ENCODE assay signal across 24 cellular contexts in genomic region chrY:21003059-21003458, GRCh38.
"Had no signal": no experiment of that assay in that cellular context is flagged by ENCODE, and none has a peak within 500 bp of the region (broad histone marks: within the 10 kb centered on the region; RNA-seq: fewer than 3 reads in every experiment).

No MANE protein-coding gene starts in this region.

- ATAC-seq: activated CD8-positive, alpha-beta memory T cell treated with anti-CD3 and anti-CD28 coated beads, Interleukin-2, amount 10 ng/mL, durations not matched to agents 7 days and 5 days; body of pancreas; Right ventricle myocardium inferior had no signal

- H3K36me3 Mint-ChIP-seq: activated CD8-positive, alpha-beta memory T cell treated with anti-CD3 and anti-CD28 coated beads, Interleukin-2, amount 10 ng/mL, durations not matched to agents 7 days and 5 days had no signal

- H3K9me3 Mint-ChIP-seq: activated B cell treated with CpG ODN at 0.5 μM for 24 hours; activated naive CD8-positive, alpha-beta T cell treated with anti-CD3 and anti-CD28 coated beads, Interleukin-2, amount 10 ng/mL, durations not matched to agents 7 days and 5 days had no signal

- H3K27ac Mint-ChIP-seq: activated B cell treated with CpG ODN at 0.5 μM for 24 hours; activated CD8-positive, alpha-beta memory T cell treated with anti-CD3 and anti-CD28 coated beads, Interleukin-2, amount 10 ng/mL, durations not matched to agents 7 days and 5 days; activated naive CD8-positive, alpha-beta T cell treated with anti-CD3 and anti-CD28 coated beads, Interleukin-2, amount 10 ng/mL, durations not matched to agents 7 days and 5 days had no signal

- H3K4me3 Mint-ChIP-seq: activated B cell treated with CpG ODN at 0.5 μM for 24 hours; activated CD8-positive, alpha-beta memory T cell treated with anti-CD3 and anti-CD28 coated beads, Interleukin-2, amount 10 ng/mL, durations not matched to agents 7 days and 5 days; activated naive CD8-positive, alpha-beta T cell treated with anti-CD3 and anti-CD28 coated beads, Interleukin-2, amount 10 ng/mL, durations not matched to agents 7 days and 5 days had no signal

- DNase-seq: activated B cell treated with CpG ODN at 0.5 μM for 24 hours; activated CD4-positive, CD25-positive, alpha-beta regulatory T cell treated with anti-CD3 and anti-CD28 coated beads, Interleukin-2, amount 50 U/mL, for 72 hours; activated CD8-positive, alpha-beta memory T cell treated with anti-CD3 and anti-CD28 coated beads, Interleukin-2, amount 10 ng/mL, durations not matched to agents 7 days and 5 days; activated CD8-positive, alpha-beta memory T cell treated with anti-CD3 and anti-CD28 coated beads, Interleukin-2, amount 50 U/mL, for 48 hours; activated effector memory CD4-positive, alpha-beta T cell treated with anti-CD3 and anti-CD28 coated beads, Interleukin-2, amount 50 U/mL, for 16 hours; activated naive CD4-positive, alpha-beta T cell treated with Interleukin-2 at 50 U/mL for 16 hours; activated naive CD8-positive, alpha-beta T cell treated with anti-CD3 and anti-CD28 coated beads, Interleukin-2, amount 10 ng/mL, durations not matched to agents 7 days and 5 days; activated T-cell treated with anti-CD3 and anti-CD28 coated beads, Interleukin-2, amount 50 U/mL, for 48 hours; adrenal gland; body of pancreas; MM.1S; MV-4-11; NCI-H1092; NCI-H1436 treated with DMSO at 0.1 percent for 48 hours; NCI-H1694 treated with DMSO at 0.1 percent for 48 hours; NCI-H2029; NCI-H345; NCI-H524 treated with DMSO at 0.1 percent for 48 hours; PC-9; SIG-M5; SW 1271; T-helper 1 cell; T-helper 9 cell had no signal

- H3K27me3 Mint-ChIP-seq: activated B cell treated with CpG ODN at 0.5 μM for 24 hours; activated CD8-positive, alpha-beta memory T cell treated with anti-CD3 and anti-CD28 coated beads, Interleukin-2, amount 10 ng/mL, durations not matched to agents 7 days and 5 days; activated naive CD8-positive, alpha-beta T cell treated with anti-CD3 and anti-CD28 coated beads, Interleukin-2, amount 10 ng/mL, durations not matched to agents 7 days and 5 days had no signal
